In genomic region chr3:74445541-74445940, GRCh38 we compare ENCODE assay signal across 19 cellular contexts.
A peak's percentile ranks its signal among the peaks of the same experiment; 100 is the strongest.
DNase-seq lines count a peak whose midpoint lies in the region; TF ChIP-seq lines count a peak whose summit lies in the region.
"Had no signal": no experiment of that assay in that cellular context is flagged by ENCODE, and none has a peak within 500 bp of the region (broad histone marks: within the 10 kb centered on the region; RNA-seq: fewer than 3 reads in every experiment).

No MANE protein-coding gene starts in this region.

- TF ChIP-seq POLR2A in tibial nerve (IDR thresholded peaks at IDR 0.05): no peak

- POLR2A ChIA-PET in AG04449 (lab: Yijun Ruan, JAX): no interaction called here
- POLR2A ChIA-PET in Caco-2 (lab: Charles Lee): no interaction called here

- H3K27ac Mint-ChIP-seq in HFFc6: peak overlapping the region; percentile 33; the same call in 1 of the 2 replicates
- H3K27ac Mint-ChIP-seq in Caco-2 (ENCODE audit: unreplicated experiment): no peak overlapping the region
- H3K27ac Mint-ChIP-seq: CD4-positive, alpha-beta T cell; GM23338; IgD-negative memory B cell had no signal

- H3K27me3 Mint-ChIP-seq in HFFc6 (ENCODE audit: insufficient read depth): no peaks in the 10 kb centered on the region; the same call in 1 of the 2 replicates
- H3K27me3 Mint-ChIP-seq in Caco-2 (ENCODE audit: insufficient read depth, unreplicated experiment): no peaks in the 10 kb centered on the region
- H3K27me3 Mint-ChIP-seq: CD4-positive, alpha-beta T cell; IgD-negative memory B cell had no signal

- H3K4me1 Mint-ChIP-seq in HFFc6 (ENCODE audit: low read depth): peaks cover 29% of the 10 kb centered on the region
- no peaks in the 10 kb centered on the region for H3K4me1 Mint-ChIP-seq in Caco-2 (ENCODE audit: low read depth, unreplicated experiment)
- H3K4me1 Mint-ChIP-seq: GM23338, IgD-negative memory B cell had no signal

- no peak overlapping the region for H3K27ac ChIP-seq in tibial nerve
- H3K27ac ChIP-seq: 22Rv1, A549, C4-2B had no signal

- no peak for TF ChIP-seq EP300 in tibial nerve (IDR thresholded peaks at IDR 0.05)

- H3K9me3 ChIP-seq in tibial nerve: no peaks in the 10 kb centered on the region
- H3K9me3 ChIP-seq in Caco-2: no peaks in the 10 kb centered on the region
- H3K9me3 ChIP-seq: A549 had no signal

- H3K4me3 Mint-ChIP-seq in HFFc6 (no peak overlapping the region), Caco-2 (ENCODE audit: unreplicated experiment) (no peak overlapping the region)
- H3K4me3 Mint-ChIP-seq: CD4-positive, alpha-beta T cell; GM23338; IgD-negative memory B cell had no signal

- CTCF ChIA-PET in AG04449 (lab: Yijun Ruan, JAX): no interaction called here
- CTCF ChIA-PET in Caco-2 (lab: Charles Lee): no interaction called here

- H3K4me3 ChIP-seq in AG04449 (ENCODE audit: low read depth, low read length) (no peak overlapping the region), tibial nerve (no peak overlapping the region), Caco-2 (ENCODE audit: low read depth, low read length) (no peak overlapping the region)
- H3K4me3 ChIP-seq: A549, GM23338 had no signal

- DNase-seq in AG04449 (ENCODE audit: low read depth, low spot score): peak; percentile 29
- DNase-seq in EH (ENCODE audit: low read depth): peak; percentile 7
- DNase-seq in HFFc6: peak; percentile 27
- DNase-seq in fibroblast of gingiva (ENCODE audit: low read depth): peak; percentile 46
- no peak for DNase-seq in tibial nerve (ENCODE audit: low spot score in 2 of 2)
- no peak for DNase-seq in SHP77 treated with DMSO at 0.1 percent for 48 hours (lab: John Stamatoyannopoulos, UW)
- no peak for DNase-seq in Caco-2
- DNase-seq: AML-193; CD4-positive, alpha-beta T cell; DMS153; DMS79; GF-D8; HCEC 1CT; KBM-7 had no signal

- H3K36me3 Mint-ChIP-seq in HFFc6 (ENCODE audit: low read depth) (no peaks in the 10 kb centered on the region), Caco-2 (ENCODE audit: insufficient read depth, unreplicated experiment) (no peaks in the 10 kb centered on the region)

- H3K9me3 Mint-ChIP-seq in HFFc6: no peaks in the 10 kb centered on the region
- H3K9me3 Mint-ChIP-seq in Caco-2 (ENCODE audit: unreplicated experiment): no peaks in the 10 kb centered on the region
- H3K9me3 Mint-ChIP-seq: GM23338 had no signal

- WGBS in tibial nerve, 2 donors: 85 to 86% methylated on average over 1 of the region's 1 CpG

- no TSS peak for BruUV-seq in Caco-2 (replicated peaks; lab: Mats Ljungman, UMichigan)

- no peaks in the 10 kb centered on the region for H3K27me3 ChIP-seq in tibial nerve
- H3K27me3 ChIP-seq in Caco-2 (replicated peaks; ENCODE audit: control insufficient read depth, insufficient read depth, low read length): peaks cover 1% of the 10 kb centered on the region; the same call in 1 of the 2 replicates

- H3K36me3 ChIP-seq in tibial nerve: no peaks in the 10 kb centered on the region
- H3K36me3 ChIP-seq in Caco-2 (ENCODE audit: control insufficient read depth, insufficient read depth, low read length): no peaks in the 10 kb centered on the region

- H3K4me1 ChIP-seq in tibial nerve (no peaks in the 10 kb centered on the region), Caco-2 (no peaks in the 10 kb centered on the region)
- H3K4me1 ChIP-seq: A549 had no signal

- TF ChIP-seq CTCF in AG04449 (IDR thresholded peaks at IDR 0.05; ENCODE audit: insufficient read depth, low read length, missing control alignments) (no peak), HFFc6 (IDR thresholded peaks at IDR 0.05) (no peak), tibial nerve (IDR thresholded peaks at IDR 0.05) (no peak), Caco-2 (IDR thresholded peaks at IDR 0.05; ENCODE audit: insufficient read depth in 1 of 2, low read depth in 1 of 2, low read length in 1 of 2, severe bottlenecking in 1 of 2, unreplicated experiment in 1 of 2) (no peak)

- intact Hi-C loops in Caco-2 (cut with micrococcal nuclease; ENCODE audit: unreplicated experiment): no loop called here

Comparison
In these comparisons a context has a peak if more than half of its experiments do, and no peak if none do; other contexts are left out.
1. DNase-seq: peak in AG04449 (single experiment), EH (single experiment), HFFc6 (single experiment) and fibroblast of gingiva (single experiment); none in tibial nerve (0 of 2), SHP77 treated with DMSO at 0.1 percent for 48 hours (single experiment) and Caco-2 (0 of 2).